In the genomic region with DNA sequence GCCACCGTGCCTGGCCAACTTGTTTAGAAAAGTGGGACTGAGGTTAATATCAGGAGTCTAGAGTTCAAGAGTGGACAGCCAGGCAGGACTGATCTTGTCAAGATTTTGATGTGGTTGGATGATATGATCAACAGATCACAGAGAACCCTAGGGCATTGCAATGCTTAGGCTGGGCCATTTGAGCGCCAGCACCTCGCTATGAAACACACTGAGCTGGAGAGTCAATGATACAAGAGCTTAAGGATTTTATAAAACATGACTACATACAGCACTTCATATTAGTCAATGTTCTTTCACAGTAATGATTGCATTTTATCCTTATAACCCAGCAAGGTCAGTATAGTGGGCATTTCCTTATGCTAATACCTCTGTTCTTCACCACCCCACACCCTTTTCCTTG, we compare ENCODE assay signal across 19 cellular contexts.
"Had no signal": no experiment of that assay in that cellular context is flagged by ENCODE, and none has a peak within 500 bp of the region (broad histone marks: within the 10 kb centered on the region; RNA-seq: fewer than 3 reads in every experiment).

No MANE protein-coding gene starts in this region.

- H3K4me3 Mint-ChIP-seq: activated CD4-positive, alpha-beta T cell treated with anti-CD3 and anti-CD28 coated beads, Interleukin-2, amount 10 ng/mL, durations not matched to agents 24 days and 14 days; activated naive CD4-positive, alpha-beta T cell treated with anti-CD3 and anti-CD28 coated beads, Interleukin-2, amount 50 U/mL, for 24 hours; central memory CD8-positive, alpha-beta T cell; dendritic cell treated with granulocyte-macrophage colony-stimulating factor and Interleukin-4, amounts not matched to agents 40 ng/mL and 50 ng/mL, for 4 days; stimulated activated naive B cell treated with anti-CD40 and anti-IgM and Interleukin-4, amounts not matched to agents 10 μg/mL and 1 μg/mL and 100 μg/mL, for 72 hours; type B pancreatic cell had no signal

- H3K27ac ChIP-seq: left lung, neutrophil, SJSA1 had no signal

- DNase-seq: activated CD4-positive, alpha-beta T cell treated with anti-CD3 and anti-CD28 coated beads, Interleukin-2, amount 10 ng/mL, durations not matched to agents 24 days and 14 days; activated CD8-positive, alpha-beta memory T cell treated with anti-CD3 and anti-CD28 coated beads for 24 hours; activated T-cell treated with anti-CD3 and anti-CD28 coated beads for 4 hours; body of pancreas; head of caudate nucleus; left lung; right cardiac atrium; stimulated activated naive B cell treated with anti-CD40 and anti-IgM and Interleukin-4, amounts not matched to agents 10 μg/mL and 1 μg/mL and 100 μg/mL, for 72 hours; substantia nigra; T1000 had no signal

- H3K27me3 Mint-ChIP-seq: stimulated activated naive B cell treated with anti-CD40 and anti-IgM and Interleukin-4, amounts not matched to agents 10 μg/mL and 1 μg/mL and 100 μg/mL, for 72 hours had no signal

- H3K36me3 Mint-ChIP-seq: activated naive CD4-positive, alpha-beta T cell treated with anti-CD3 and anti-CD28 coated beads, Interleukin-2, amount 50 U/mL, for 24 hours; stimulated activated naive B cell treated with anti-CD40 and anti-IgM and Interleukin-4, amounts not matched to agents 10 μg/mL and 1 μg/mL and 100 μg/mL, for 72 hours; type B pancreatic cell had no signal

- H3K4me1 Mint-ChIP-seq: activated CD4-positive, alpha-beta T cell treated with anti-CD3 and anti-CD28 coated beads, Interleukin-2, amount 10 ng/mL, durations not matched to agents 24 days and 14 days; activated naive CD4-positive, alpha-beta T cell treated with anti-CD3 and anti-CD28 coated beads, Interleukin-2, amount 50 U/mL, for 24 hours; central memory CD8-positive, alpha-beta T cell had no signal

- H3K27me3 ChIP-seq: body of pancreas, SJSA1 had no signal

- H3K36me3 ChIP-seq: left lung, neutrophil, SJSA1 had no signal

- H3K4me3 ChIP-seq: body of pancreas, left lung, SJSA1, smooth muscle cell had no signal

- H3K9me3 ChIP-seq: body of pancreas, left lung, neutrophil, SJSA1 had no signal

- H3K9me3 Mint-ChIP-seq: activated CD4-positive, alpha-beta T cell treated with anti-CD3 and anti-CD28 coated beads, Interleukin-2, amount 10 ng/mL, durations not matched to agents 24 days and 14 days; activated naive CD4-positive, alpha-beta T cell treated with anti-CD3 and anti-CD28 coated beads, Interleukin-2, amount 50 U/mL, for 24 hours; activated T-helper 2 cell treated with anti-CD3 and anti-CD28 coated beads, Interferon-gamma antibody, Interleukin-2, Interleukin-4, amounts not matched to agents 10 μg/mL and 5 μg/mL and 100 μg/mL, durations not matched to agents 14 hours and 24 hours and 36 hours; central memory CD8-positive, alpha-beta T cell; dendritic cell treated with granulocyte-macrophage colony-stimulating factor and Interleukin-4, amounts not matched to agents 40 ng/mL and 50 ng/mL, for 4 days; stimulated activated naive B cell treated with anti-CD40 and anti-IgM and Interleukin-4, amounts not matched to agents 10 μg/mL and 1 μg/mL and 100 μg/mL, for 72 hours; type B pancreatic cell had no signal

- H3K27ac Mint-ChIP-seq: activated CD4-positive, alpha-beta T cell treated with anti-CD3 and anti-CD28 coated beads, Interleukin-2, amount 10 ng/mL, durations not matched to agents 24 days and 14 days; activated naive CD4-positive, alpha-beta T cell treated with anti-CD3 and anti-CD28 coated beads, Interleukin-2, amount 50 U/mL, for 24 hours; activated T-helper 2 cell treated with anti-CD3 and anti-CD28 coated beads, Interferon-gamma antibody, Interleukin-2, Interleukin-4, amounts not matched to agents 10 μg/mL and 5 μg/mL and 100 μg/mL, durations not matched to agents 14 hours and 24 hours and 36 hours; dendritic cell treated with granulocyte-macrophage colony-stimulating factor and Interleukin-4, amounts not matched to agents 40 ng/mL and 50 ng/mL, for 4 days; progenitor cell of endocrine pancreas; stimulated activated naive B cell treated with anti-CD40 and anti-IgM and Interleukin-4, amounts not matched to agents 10 μg/mL and 1 μg/mL and 100 μg/mL, for 72 hours; type B pancreatic cell had no signal
